1 cellular context compared by ENCODE assay signal in the genomic region with DNA sequence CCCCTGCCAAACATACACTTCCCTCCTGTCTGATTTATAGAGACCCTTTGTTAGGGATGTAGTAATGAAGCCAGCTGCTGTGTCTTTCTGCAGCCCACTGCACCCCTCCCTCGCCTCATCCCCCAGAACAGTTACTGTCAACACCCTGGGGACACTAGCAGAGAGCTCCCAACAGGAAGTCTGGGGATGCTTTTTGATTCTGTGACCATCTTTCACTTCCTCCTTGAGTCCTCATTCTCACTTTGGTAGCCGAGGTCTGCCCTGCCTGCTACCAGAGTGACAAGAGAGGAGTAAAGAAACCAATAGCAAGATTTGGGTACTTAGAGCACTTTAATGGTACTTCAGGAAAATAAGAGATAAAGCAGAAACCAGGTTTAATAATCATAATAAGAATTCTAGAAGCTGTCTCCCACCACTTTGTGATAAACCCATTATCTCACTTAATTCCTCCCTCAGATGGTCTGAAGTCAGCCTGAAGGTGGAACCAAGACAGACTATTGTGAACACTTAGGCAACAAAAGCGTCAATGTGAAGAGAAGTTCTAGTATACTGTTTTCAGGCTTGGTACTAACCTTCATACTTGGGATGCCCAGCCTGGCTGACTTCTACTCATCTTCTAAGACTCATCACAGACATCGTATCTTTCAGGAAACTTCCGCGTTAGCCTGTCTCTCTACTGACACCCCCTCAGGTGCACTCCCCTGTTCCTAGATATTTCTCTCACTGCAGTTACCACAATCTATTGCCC.
TF ChIP-seq lines count a peak whose summit lies in the region.

No MANE protein-coding gene starts in this region.

TF ChIP-seq in GM23338, 12 proteins besides CTCF, POLR2A, EP300 and RAD21 (continued from another document):
- TF ChIP-seq, protein P1, sequence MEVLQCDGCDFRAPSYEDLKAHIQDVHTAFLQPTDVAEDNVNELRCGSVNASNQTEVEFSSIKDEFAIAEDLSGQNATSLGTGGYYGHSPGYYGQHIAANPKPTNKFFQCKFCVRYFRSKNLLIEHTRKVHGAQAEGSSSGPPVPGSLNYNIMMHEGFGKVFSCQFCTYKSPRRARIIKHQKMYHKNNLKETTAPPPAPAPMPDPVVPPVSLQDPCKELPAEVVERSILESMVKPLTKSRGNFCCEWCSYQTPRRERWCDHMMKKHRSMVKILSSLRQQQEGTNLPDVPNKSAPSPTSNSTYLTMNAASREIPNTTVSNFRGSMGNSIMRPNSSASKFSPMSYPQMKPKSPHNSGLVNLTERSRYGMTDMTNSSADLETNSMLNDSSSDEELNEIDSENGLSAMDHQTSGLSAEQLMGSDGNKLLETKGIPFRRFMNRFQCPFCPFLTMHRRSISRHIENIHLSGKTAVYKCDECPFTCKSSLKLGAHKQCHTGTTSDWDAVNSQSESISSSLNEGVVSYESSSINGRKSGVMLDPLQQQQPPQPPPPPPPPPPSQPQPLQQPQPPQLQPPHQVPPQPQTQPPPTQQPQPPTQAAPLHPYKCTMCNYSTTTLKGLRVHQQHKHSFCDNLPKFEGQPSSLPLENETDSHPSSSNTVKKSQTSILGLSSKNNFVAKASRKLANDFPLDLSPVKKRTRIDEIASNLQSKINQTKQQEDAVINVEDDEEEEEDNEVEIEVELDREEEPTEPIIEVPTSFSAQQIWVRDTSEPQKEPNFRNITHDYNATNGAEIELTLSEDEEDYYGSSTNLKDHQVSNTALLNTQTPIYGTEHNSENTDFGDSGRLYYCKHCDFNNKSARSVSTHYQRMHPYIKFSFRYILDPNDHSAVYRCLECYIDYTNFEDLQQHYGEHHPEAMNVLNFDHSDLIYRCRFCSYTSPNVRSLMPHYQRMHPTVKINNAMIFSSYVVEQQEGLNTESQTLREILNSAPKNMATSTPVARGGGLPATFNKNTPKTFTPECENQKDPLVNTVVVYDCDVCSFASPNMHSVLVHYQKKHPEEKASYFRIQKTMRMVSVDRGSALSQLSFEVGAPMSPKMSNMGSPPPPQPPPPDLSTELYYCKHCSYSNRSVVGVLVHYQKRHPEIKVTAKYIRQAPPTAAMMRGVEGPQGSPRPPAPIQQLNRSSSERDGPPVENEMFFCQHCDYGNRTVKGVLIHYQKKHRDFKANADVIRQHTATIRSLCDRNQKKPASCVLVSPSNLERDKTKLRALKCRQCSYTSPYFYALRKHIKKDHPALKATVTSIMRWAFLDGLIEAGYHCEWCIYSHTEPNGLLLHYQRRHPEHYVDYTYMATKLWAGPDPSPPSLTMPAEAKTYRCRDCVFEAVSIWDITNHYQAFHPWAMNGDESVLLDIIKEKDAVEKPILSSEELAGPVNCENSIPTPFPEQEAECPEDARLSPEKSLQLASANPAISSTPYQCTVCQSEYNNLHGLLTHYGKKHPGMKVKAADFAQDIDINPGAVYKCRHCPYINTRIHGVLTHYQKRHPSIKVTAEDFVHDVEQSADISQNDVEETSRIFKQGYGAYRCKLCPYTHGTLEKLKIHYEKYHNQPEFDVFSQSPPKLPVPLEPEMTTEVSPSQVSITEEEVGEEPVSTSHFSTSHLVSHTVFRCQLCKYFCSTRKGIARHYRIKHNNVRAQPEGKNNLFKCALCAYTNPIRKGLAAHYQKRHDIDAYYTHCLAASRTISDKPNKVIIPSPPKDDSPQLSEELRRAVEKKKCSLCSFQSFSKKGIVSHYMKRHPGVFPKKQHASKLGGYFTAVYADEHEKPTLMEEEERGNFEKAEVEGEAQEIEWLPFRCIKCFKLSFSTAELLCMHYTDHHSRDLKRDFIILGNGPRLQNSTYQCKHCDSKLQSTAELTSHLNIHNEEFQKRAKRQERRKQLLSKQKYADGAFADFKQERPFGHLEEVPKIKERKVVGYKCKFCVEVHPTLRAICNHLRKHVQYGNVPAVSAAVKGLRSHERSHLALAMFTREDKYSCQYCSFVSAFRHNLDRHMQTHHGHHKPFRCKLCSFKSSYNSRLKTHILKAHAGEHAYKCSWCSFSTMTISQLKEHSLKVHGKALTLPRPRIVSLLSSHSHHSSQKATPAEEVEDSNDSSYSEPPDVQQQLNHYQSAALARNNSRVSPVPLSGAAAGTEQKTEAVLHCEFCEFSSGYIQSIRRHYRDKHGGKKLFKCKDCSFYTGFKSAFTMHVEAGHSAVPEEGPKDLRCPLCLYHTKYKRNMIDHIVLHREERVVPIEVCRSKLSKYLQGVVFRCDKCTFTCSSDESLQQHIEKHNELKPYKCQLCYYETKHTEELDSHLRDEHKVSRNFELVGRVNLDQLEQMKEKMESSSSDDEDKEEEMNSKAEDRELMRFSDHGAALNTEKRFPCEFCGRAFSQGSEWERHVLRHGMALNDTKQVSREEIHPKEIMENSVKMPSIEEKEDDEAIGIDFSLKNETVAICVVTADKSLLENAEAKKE (CRISPR knock-in tag; IDR thresholded peaks at IDR 0.05) = no peak
- no peak for TF ChIP-seq EZH2 (IDR thresholded peaks at IDR 0.05; ENCODE audit: low read depth, unreplicated experiment)
- TF ChIP-seq STAT1 (IDR thresholded peaks at IDR 0.05; ENCODE audit: unreplicated experiment) = no peak
- TF ChIP-seq EZH2phosphoT487 (IDR thresholded peaks at IDR 0.05; ENCODE audit: unreplicated experiment) = no peak
- TF ChIP-seq ZNF331 (CRISPR knock-in tag; IDR thresholded peaks at IDR 0.05; ENCODE audit: low read depth) = no peak
- TF ChIP-seq, protein P2, sequence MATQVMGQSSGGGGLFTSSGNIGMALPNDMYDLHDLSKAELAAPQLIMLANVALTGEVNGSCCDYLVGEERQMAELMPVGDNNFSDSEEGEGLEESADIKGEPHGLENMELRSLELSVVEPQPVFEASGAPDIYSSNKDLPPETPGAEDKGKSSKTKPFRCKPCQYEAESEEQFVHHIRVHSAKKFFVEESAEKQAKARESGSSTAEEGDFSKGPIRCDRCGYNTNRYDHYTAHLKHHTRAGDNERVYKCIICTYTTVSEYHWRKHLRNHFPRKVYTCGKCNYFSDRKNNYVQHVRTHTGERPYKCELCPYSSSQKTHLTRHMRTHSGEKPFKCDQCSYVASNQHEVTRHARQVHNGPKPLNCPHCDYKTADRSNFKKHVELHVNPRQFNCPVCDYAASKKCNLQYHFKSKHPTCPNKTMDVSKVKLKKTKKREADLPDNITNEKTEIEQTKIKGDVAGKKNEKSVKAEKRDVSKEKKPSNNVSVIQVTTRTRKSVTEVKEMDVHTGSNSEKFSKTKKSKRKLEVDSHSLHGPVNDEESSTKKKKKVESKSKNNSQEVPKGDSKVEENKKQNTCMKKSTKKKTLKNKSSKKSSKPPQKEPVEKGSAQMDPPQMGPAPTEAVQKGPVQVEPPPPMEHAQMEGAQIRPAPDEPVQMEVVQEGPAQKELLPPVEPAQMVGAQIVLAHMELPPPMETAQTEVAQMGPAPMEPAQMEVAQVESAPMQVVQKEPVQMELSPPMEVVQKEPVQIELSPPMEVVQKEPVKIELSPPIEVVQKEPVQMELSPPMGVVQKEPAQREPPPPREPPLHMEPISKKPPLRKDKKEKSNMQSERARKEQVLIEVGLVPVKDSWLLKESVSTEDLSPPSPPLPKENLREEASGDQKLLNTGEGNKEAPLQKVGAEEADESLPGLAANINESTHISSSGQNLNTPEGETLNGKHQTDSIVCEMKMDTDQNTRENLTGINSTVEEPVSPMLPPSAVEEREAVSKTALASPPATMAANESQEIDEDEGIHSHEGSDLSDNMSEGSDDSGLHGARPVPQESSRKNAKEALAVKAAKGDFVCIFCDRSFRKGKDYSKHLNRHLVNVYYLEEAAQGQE (IDR thresholded peaks at IDR 0.05; ENCODE audit: unreplicated experiment) = no peak
- no peak for TF ChIP-seq NANOG (IDR thresholded peaks at IDR 0.05; ENCODE audit: borderline replicate concordance)
- no peak for TF ChIP-seq ZNF114 (CRISPR knock-in tag; IDR thresholded peaks at IDR 0.05)
- TF ChIP-seq CREB1 (CRISPR knock-in tag; IDR thresholded peaks at IDR 0.05; ENCODE audit: low read depth) = no peak
- TF ChIP-seq JUNB (IDR thresholded peaks at IDR 0.05; ENCODE audit: unreplicated experiment) = no peak
TF ChIP-seq in GM23338: peak in this region for 0.
